10 cellular contexts compared by ENCODE assay signal in genomic region chr3:152197937-152198336, GRCh38.
DNase-seq lines count a peak whose midpoint lies in the region; ATAC-seq, FAIRE-seq and TF ChIP-seq lines count a peak whose summit lies in the region.
"Had no signal": no experiment of that assay in that cellular context is flagged by ENCODE, and none has a peak within 500 bp of the region (broad histone marks: within the 10 kb centered on the region; RNA-seq: fewer than 3 reads in every experiment).

No MANE protein-coding gene starts in this region.

- no peak for TF ChIP-seq POLR2A in A549 (IDR thresholded peaks at IDR 0.05; ENCODE audit: low read length)

- no peak for TF ChIP-seq RAD21 in A549 (conservative IDR thresholded peaks at IDR 0.05 in 1 of 2, IDR thresholded peaks at IDR 0.05 in 1 of 2)

- 0 out of 2 replicates have a peak, but pooled peaks cover 6% of the 10 kb centered on the region for H3K79me2 ChIP-seq in OCI-LY7 (ENCODE audit: insufficient read depth, low read depth, low read length)

- POLR2A ChIA-PET in A549 (lab: Yijun Ruan, JAX) (no interaction called here), OCI-LY7 (lab: Charles Lee) (interaction anchor here (0.5 to 3.4 kb wide), 16 partner anchors 11 to 269 kb away, joined by 3 to 23 read pairs (median 3); partner anchors contain the start of gene MBNL1)

- CTCF ChIA-PET in A549 (lab: Yijun Ruan, JAX) (interaction anchor here (1.7 kb wide), 1 partner anchor 21 kb away, joined by 4 read pairs; no protein-coding TSS in a partner anchor), OCI-LY7 (lab: Charles Lee; ENCODE audit: unreplicated experiment) (no interaction called here)

- H3K4me1 ChIP-seq in A549 (peaks cover 31% of the 10 kb centered on the region), OCI-LY7 (ENCODE audit: insufficient read depth, low read length, poor library complexity, severe bottlenecking) (peaks cover 82% of the 10 kb centered on the region), lower lobe of right lung (peaks cover 38% of the 10 kb centered on the region)
- H3K4me1 ChIP-seq: neural progenitor cell had no signal

- no peak for TF ChIP-seq EP300 in A549 (IDR thresholded peaks at IDR 0.05)

- FAIRE-seq in A549 (lab: Jason Lieb, UNC), result peak; percentile 84

- no peak overlapping the region for H3K4me3 ChIP-seq in A549
- peak overlapping the region; percentile 48 for H3K4me3 ChIP-seq in OCI-LY7 (ENCODE audit: low read depth, low read length, poor library complexity, severe bottlenecking)
- no peak overlapping the region for H3K4me3 ChIP-seq in lower lobe of right lung
- H3K4me3 ChIP-seq: neural progenitor cell had no signal

- H3K27me3 ChIP-seq in lower lobe of right lung (ENCODE audit: low read depth), result no peaks in the 10 kb centered on the region
- H3K27me3 ChIP-seq: neural progenitor cell had no signal

- no peak overlapping the region for H3K27ac ChIP-seq in A549
- peak overlapping the region; percentile 63 for H3K27ac ChIP-seq in OCI-LY7 (ENCODE audit: low read depth, low read length, poor library complexity, severe bottlenecking)
- peak overlapping the region; percentile 76 for H3K27ac ChIP-seq in lower lobe of right lung
- H3K27ac ChIP-seq: neural progenitor cell had no signal

- intact Hi-C loops in OCI-LY7 (cut with micrococcal nuclease; ENCODE audit: unreplicated experiment) (loop anchor here (1.0 to 2.0 kb wide), 3 partner anchors 45 to 179 kb away; partner anchors contain the start of gene MBNL1), lower lobe of right lung (cut with DNase I) (loop anchor here (10.0 kb wide), 1 partner anchor 247 kb away; no protein-coding TSS in a partner anchor), left colon (cut with DNase I, micrococcal nuclease) (no loop called here)

- BruUV-seq in OCI-LY7 (replicated peaks; lab: Mats Ljungman, UMichigan), result no TSS peak

- H3K4me2 ChIP-seq in A549 (no peak overlapping the region), OCI-LY7 (ENCODE audit: low read length) (peak overlapping the region; percentile 86)
- H3K4me2 ChIP-seq: neural progenitor cell had no signal

- no peak for DNase-seq in A549 (ENCODE audit: low read depth in 1 of 2, low spot score in 1 of 2)
- peak; percentile 43 for DNase-seq in OCI-LY7 (ENCODE audit: low spot score)
- DNase-seq in lower lobe of right lung, result no peak
- DNase-seq in NCI-H524 (lab: John Stamatoyannopoulos, UW), result no peak
- no peak for DNase-seq in left colon
- no peak for DNase-seq in NCI-H510A treated with DMSO at 0.1 percent for 48 hours (lab: John Stamatoyannopoulos, UW)
- no peak for DNase-seq in activated CD4-positive, alpha-beta T cell treated with anti-CD3 and anti-CD28 coated beads, Interleukin-2, amount 50 U/mL, for 4 hours
- DNase-seq: stimulated activated naive CD4-positive, alpha-beta T cell treated with Interleukin-2 at 50 U/mL for 16 hours had no signal

- ATAC-seq in A549 (no peak), GM19438 (IDR thresholded peaks at IDR 0.05; ENCODE audit: low read depth, unreplicated experiment) (peak; percentile 39), lower lobe of right lung (no peak), left colon (no peak)

- 91% methylated on average over 3 of the region's 3 CpGs for WGBS in A549 (ENCODE audit: missing lambda C conversion rate)

- H3K9me3 ChIP-seq in A549, result no peaks in the 10 kb centered on the region
- H3K9me3 ChIP-seq in OCI-LY7 (ENCODE audit: low read length), result no peaks in the 10 kb centered on the region
- H3K9me3 ChIP-seq in lower lobe of right lung, result no peaks in the 10 kb centered on the region

- TF ChIP-seq CTCF in A549 (IDR thresholded peaks at IDR 0.05), result no peak
- TF ChIP-seq CTCF in OCI-LY7 (conservative IDR thresholded peaks at IDR 0.05; ENCODE audit: low read length), result no peak
- no peak for TF ChIP-seq CTCF in lower lobe of right lung (IDR thresholded peaks at IDR 0.05)

- H3K36me3 ChIP-seq in OCI-LY7 (ENCODE audit: insufficient read depth, low read length) (no peaks in the 10 kb centered on the region), lower lobe of right lung (no peaks in the 10 kb centered on the region)
- H3K36me3 ChIP-seq: neural progenitor cell had no signal

- H2AFZ ChIP-seq in OCI-LY7 (ENCODE audit: low read length), result peak overlapping the region; percentile 82
- H2AFZ ChIP-seq: neural progenitor cell had no signal

- no peaks in the 10 kb centered on the region for H3K9me2 ChIP-seq in OCI-LY7 (ENCODE audit: insufficient read depth, low read length)

- H4K20me1 ChIP-seq in OCI-LY7 (ENCODE audit: insufficient read depth, low read length), result no peaks in the 10 kb centered on the region

TF ChIP-seq in A549, 52 proteins besides CTCF, POLR2A, EP300 and RAD21:
- TF ChIP-seq EHF (CRISPR knock-in tag; IDR thresholded peaks at IDR 0.05) (no peak), ZNF302 (CRISPR knock-in tag; IDR thresholded peaks at IDR 0.05) (no peak), E2F6 (IDR thresholded peaks at IDR 0.05; ENCODE audit: borderline replicate concordance, low read depth) (no peak), CHD2 (IDR thresholded peaks at IDR 0.05; ENCODE audit: low read length, partially characterized antibody) (no peak), MAZ (IDR thresholded peaks at IDR 0.05; ENCODE audit: borderline replicate concordance, low read depth, low read length) (no peak), ZFP36 (IDR thresholded peaks at IDR 0.05; ENCODE audit: borderline replicate concordance, partially characterized antibody) (no peak), ESRRA (IDR thresholded peaks at IDR 0.05; ENCODE audit: borderline replicate concordance, low read length) (no peak), PBX3 (IDR thresholded peaks at IDR 0.05) (no peak), MAX (IDR thresholded peaks at IDR 0.05) (no peak), KDM1A (IDR thresholded peaks at IDR 0.05; ENCODE audit: low read depth) (no peak)

Comparison
In these comparisons a context has a peak if more than half of its experiments do, and no peak if none do; other contexts are left out.
1. H3K27ac ChIP-seq: peak in OCI-LY7 (single experiment) and lower lobe of right lung (single experiment); none in A549 (0 of 2).
2. intact Hi-C loops: an anchor here in OCI-LY7 (1.0 to 2.0 kb wide) and lower lobe of right lung (10.0 kb wide); none called in left colon.